Comparison of ENCODE assay signal across 12 cellular contexts in genomic region chr16:28168991-28169554, GRCh38. TPM values are rescaled to one million over a fixed set of nuclear protein-coding genes. Genes with fewer than 3 reads are reported as not detected.
DNase-seq lines count a peak whose midpoint lies in the region; ATAC-seq and TF ChIP-seq lines count a peak whose summit lies in the region.
"Had no signal": no experiment of that assay in that cellular context is flagged by ENCODE, and none has a peak within 500 bp of the region (broad histone marks: within the 10 kb centered on the region; RNA-seq: fewer than 3 reads in every experiment).

No MANE protein-coding gene starts in this region.

- CTCF ChIA-PET in activated CD8-positive, alpha-beta memory T cell treated with anti-CD3 and anti-CD28 coated beads, Interleukin-2, amount 10 ng/mL, durations not matched to agents 7 days and 5 days (lab: Charles Lee): no interaction called here
- CTCF ChIA-PET in activated CD4-positive, alpha-beta memory T cell treated with anti-CD3 and anti-CD28 coated beads for 36 hours (lab: Charles Lee): interaction anchor here (1.4 to 1.5 kb wide), 2 partner anchors 29 to 33 kb away, joined by 3 to 5 read pairs; no protein-coding TSS in a partner anchor

- ATAC-seq in activated CD8-positive, alpha-beta memory T cell treated with anti-CD3 and anti-CD28 coated beads, Interleukin-2, amount 10 ng/mL, durations not matched to agents 7 days and 5 days: peak; percentile 67
- ATAC-seq: right cardiac atrium had no signal

- POLR2A ChIA-PET in activated CD4-positive, alpha-beta memory T cell treated with anti-CD3 and anti-CD28 coated beads for 36 hours (lab: Charles Lee): no interaction called here

- no peaks in the 10 kb centered on the region for H3K27me3 ChIP-seq in endodermal cell (ENCODE audit: control insufficient read depth, insufficient read depth, low read length, poor library complexity, severe bottlenecking)

- H3K36me3 ChIP-seq in endodermal cell (ENCODE audit: control insufficient read depth, insufficient read depth, low read length): peaks cover 59% of the 10 kb centered on the region

- H3K4me3 ChIP-seq in endodermal cell (ENCODE audit: low read length): no peak overlapping the region

- H3K9me3 Mint-ChIP-seq in activated CD8-positive, alpha-beta memory T cell treated with anti-CD3 and anti-CD28 coated beads, Interleukin-2, amount 10 ng/mL, durations not matched to agents 7 days and 5 days (ENCODE audit: low read depth): no peaks in the 10 kb centered on the region
- H3K9me3 Mint-ChIP-seq in activated CD4-positive, alpha-beta memory T cell treated with anti-CD3 and anti-CD28 coated beads for 36 hours: no peaks in the 10 kb centered on the region
- no peaks in the 10 kb centered on the region for H3K9me3 Mint-ChIP-seq in endodermal cell

- H3K4me3 Mint-ChIP-seq in activated CD8-positive, alpha-beta memory T cell treated with anti-CD3 and anti-CD28 coated beads, Interleukin-2, amount 10 ng/mL, durations not matched to agents 7 days and 5 days: no peak overlapping the region
- no peak overlapping the region for H3K4me3 Mint-ChIP-seq in activated CD4-positive, alpha-beta memory T cell treated with anti-CD3 and anti-CD28 coated beads for 36 hours
- H3K4me3 Mint-ChIP-seq in endodermal cell: no peak overlapping the region

- WGBS in endodermal cell (ENCODE audit: insufficient coverage in 1 of 2, insufficient read length in 1 of 2), 2 experiments: 92 to 95% methylated on average over 4 to 6 of the region's 6 CpGs

- peaks cover 62% of the 10 kb centered on the region for H3K36me3 Mint-ChIP-seq in activated CD8-positive, alpha-beta memory T cell treated with anti-CD3 and anti-CD28 coated beads, Interleukin-2, amount 10 ng/mL, durations not matched to agents 7 days and 5 days
- peaks cover 52% of the 10 kb centered on the region for H3K36me3 Mint-ChIP-seq in activated CD4-positive, alpha-beta memory T cell treated with anti-CD3 and anti-CD28 coated beads for 36 hours
- peaks cover 59% of the 10 kb centered on the region for H3K36me3 Mint-ChIP-seq in endodermal cell (ENCODE audit: low read depth)

- intact Hi-C loops in activated CD4-positive, alpha-beta memory T cell treated with anti-CD3 and anti-CD28 coated beads for 36 hours (cut with micrococcal nuclease): loop anchor here (1.0 kb wide), 1 partner anchor 28 kb away; no protein-coding TSS in a partner anchor

- H3K9ac ChIP-seq in endodermal cell (ENCODE audit: extremely low read depth, low read length, poor library complexity, severe bottlenecking): no peak overlapping the region

- no peaks in the 10 kb centered on the region for H3K9me3 ChIP-seq in endodermal cell (ENCODE audit: control insufficient read depth, low read length)

- H3K4me1 Mint-ChIP-seq in activated CD8-positive, alpha-beta memory T cell treated with anti-CD3 and anti-CD28 coated beads, Interleukin-2, amount 10 ng/mL, durations not matched to agents 7 days and 5 days: peaks cover 68% of the 10 kb centered on the region
- H3K4me1 Mint-ChIP-seq in activated CD4-positive, alpha-beta memory T cell treated with anti-CD3 and anti-CD28 coated beads for 36 hours (ENCODE audit: low read depth): peaks cover 73% of the 10 kb centered on the region
- H3K4me1 Mint-ChIP-seq in endodermal cell: peaks cover 2% of the 10 kb centered on the region

- H3K27ac ChIP-seq in endodermal cell (ENCODE audit: low read depth, low read length): no peak overlapping the region

- peak overlapping the region; percentile 54 for H3K27ac Mint-ChIP-seq in activated CD8-positive, alpha-beta memory T cell treated with anti-CD3 and anti-CD28 coated beads, Interleukin-2, amount 10 ng/mL, durations not matched to agents 7 days and 5 days
- peak overlapping the region; percentile 69 for H3K27ac Mint-ChIP-seq in activated CD4-positive, alpha-beta memory T cell treated with anti-CD3 and anti-CD28 coated beads for 36 hours
- H3K27ac Mint-ChIP-seq in endodermal cell: no peak overlapping the region

- TF ChIP-seq CTCF in endodermal cell (conservative IDR thresholded peaks at IDR 0.05): no peak

- no peaks in the 10 kb centered on the region for H3K27me3 Mint-ChIP-seq in activated CD8-positive, alpha-beta memory T cell treated with anti-CD3 and anti-CD28 coated beads, Interleukin-2, amount 10 ng/mL, durations not matched to agents 7 days and 5 days
- no peaks in the 10 kb centered on the region for H3K27me3 Mint-ChIP-seq in activated CD4-positive, alpha-beta memory T cell treated with anti-CD3 and anti-CD28 coated beads for 36 hours
- H3K27me3 Mint-ChIP-seq in endodermal cell (ENCODE audit: insufficient read depth): no peaks in the 10 kb centered on the region

- DNase-seq in activated CD8-positive, alpha-beta memory T cell treated with anti-CD3 and anti-CD28 coated beads, Interleukin-2, amount 10 ng/mL, durations not matched to agents 7 days and 5 days: no peak
- no peak for DNase-seq in activated CD8-positive, alpha-beta memory T cell treated with anti-CD3 and anti-CD28 coated beads for 24 hours
- DNase-seq in activated CD4-positive, alpha-beta memory T cell treated with anti-CD3 and anti-CD28 coated beads for 36 hours: peak; percentile 63
- peak; percentile 71 for DNase-seq in central memory CD4-positive, alpha-beta T cell
- DNase-seq in stimulated activated CD4-positive, alpha-beta T cell treated with anti-CD3 and anti-CD28 coated beads, TNF-alpha, amount 100 ng/mL, for 4 hours (ENCODE audit: low read depth in 3 of 3): peak in 2 of 3 experiments; percentile 18 to 27
- DNase-seq in 8988T (no peak), endodermal cell (no peak), HPDE6-E6E7 (ENCODE audit: extremely low spot score) (no peak)
- DNase-seq: amygdala, Calu3, NCI-H1048, right cardiac atrium had no signal

- no peaks in the 10 kb centered on the region for H3K4me1 ChIP-seq in endodermal cell (ENCODE audit: control insufficient read depth, insufficient read depth, low read length)

RNA-seq across cellular contexts. Expression of gene XPO6, which starts 42.7 kb away (rescaled TPM):
- 100 to 1,000 TPM; 204 to 267 TPM for total RNA-seq in activated CD8-positive, alpha-beta memory T cell treated with anti-CD3 and anti-CD28 coated beads, Interleukin-2, amount 10 ng/mL, durations not matched to agents 7 days and 5 days
- 100 to 1,000 TPM; 201 to 214 TPM for total RNA-seq in activated CD4-positive, alpha-beta memory T cell treated with anti-CD3 and anti-CD28 coated beads for 36 hours
- total RNA-seq in endodermal cell: 10 to 100 TPM; 84.7 to 92.4 TPM
- polyA plus RNA-seq in endodermal cell (2013, experiment 1 of 2): 79.6 TPM
- polyA plus RNA-seq in endodermal cell (2013, experiment 2 of 2): 78.4 TPM

Comparison
In these comparisons a context has a peak if more than half of its experiments do, and no peak if none do; other contexts are left out.
1. DNase-seq: peak in activated CD4-positive, alpha-beta memory T cell treated with anti-CD3 and anti-CD28 coated beads for 36 hours (single experiment), central memory CD4-positive, alpha-beta T cell (single experiment) and stimulated activated CD4-positive, alpha-beta T cell treated with anti-CD3 and anti-CD28 coated beads, TNF-alpha, amount 100 ng/mL, for 4 hours (2 of 3); none in activated CD8-positive, alpha-beta memory T cell treated with anti-CD3 and anti-CD28 coated beads, Interleukin-2, amount 10 ng/mL, durations not matched to agents 7 days and 5 days (single experiment), activated CD8-positive, alpha-beta memory T cell treated with anti-CD3 and anti-CD28 coated beads for 24 hours (single experiment), 8988T (single experiment), endodermal cell (single experiment) and HPDE6-E6E7 (single experiment).